Comparison of ENCODE assay signal across 1 cellular context in genomic region chr12:6962285-6963015, GRCh38.
TF ChIP-seq lines count a peak whose summit lies in the region.

No MANE protein-coding gene starts in this region.

TF ChIP-seq in GM12878, 131 proteins besides CTCF, POLR2A, EP300 and RAD21:
- peak; percentile 27; the same call in 1 of the 2 replicates for TF ChIP-seq NR2F1 (conservative IDR thresholded peaks at IDR 0.05)
- TF ChIP-seq EED (IDR thresholded peaks at IDR 0.05; ENCODE audit: low read depth): peak; percentile 9; the same call in 1 of the 2 replicates
- no peak for TF ChIP-seq CREB1 (IDR thresholded peaks at IDR 0.05; ENCODE audit: low read depth)
- TF ChIP-seq BHLHE40 (IDR thresholded peaks at IDR 0.05; ENCODE audit: borderline replicate concordance in 1 of 2, low read depth in 2 of 2, low read length in 1 of 2): no peak
- TF ChIP-seq CBX5 (IDR thresholded peaks at IDR 0.05; ENCODE audit: low read depth): no peak
- TF ChIP-seq SPI1 (IDR thresholded peaks at IDR 0.05; ENCODE audit: borderline replicate concordance, insufficient read depth, low read depth, low read length): no peak
- no peak for TF ChIP-seq ZNF622 (IDR thresholded peaks at IDR 0.05)
- TF ChIP-seq FOXM1 (IDR thresholded peaks at IDR 0.05; ENCODE audit: low read depth, low read length): no peak
- no peak for TF ChIP-seq POU2F2 (IDR thresholded peaks at IDR 0.05; ENCODE audit: borderline replicate concordance, low read depth, low read length)
- no peak for TF ChIP-seq PAX5 (IDR thresholded peaks at IDR 0.05; ENCODE audit: borderline replicate concordance, low read depth, low read length)
- no peak for TF ChIP-seq FOXK2 (IDR thresholded peaks at IDR 0.05)
- TF ChIP-seq, protein P1, sequence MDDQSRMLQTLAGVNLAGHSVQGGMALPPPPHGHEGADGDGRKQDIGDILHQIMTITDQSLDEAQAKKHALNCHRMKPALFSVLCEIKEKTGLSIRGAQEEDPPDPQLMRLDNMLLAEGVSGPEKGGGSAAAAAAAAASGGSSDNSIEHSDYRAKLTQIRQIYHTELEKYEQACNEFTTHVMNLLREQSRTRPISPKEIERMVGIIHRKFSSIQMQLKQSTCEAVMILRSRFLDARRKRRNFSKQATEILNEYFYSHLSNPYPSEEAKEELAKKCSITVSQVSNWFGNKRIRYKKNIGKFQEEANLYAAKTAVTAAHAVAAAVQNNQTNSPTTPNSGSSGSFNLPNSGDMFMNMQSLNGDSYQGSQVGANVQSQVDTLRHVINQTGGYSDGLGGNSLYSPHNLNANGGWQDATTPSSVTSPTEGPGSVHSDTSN (IDR thresholded peaks at IDR 0.05; ENCODE audit: insufficient replicate concordance, low read depth, low read length): peak; percentile 35
- TF ChIP-seq CHD4 (IDR thresholded peaks at IDR 0.05): no peak
- peak; percentile 22 for TF ChIP-seq BCL3 (IDR thresholded peaks at IDR 0.05; ENCODE audit: borderline replicate concordance, insufficient read depth, low read depth, low read length, poor library complexity, severe bottlenecking)
- TF ChIP-seq CHD2 (IDR thresholded peaks at IDR 0.05; ENCODE audit: borderline replicate concordance, low read depth, low read length): no peak
- TF ChIP-seq KLF5 (IDR thresholded peaks at IDR 0.05; ENCODE audit: partially characterized antibody): no peak
- TF ChIP-seq LARP7 (IDR thresholded peaks at IDR 0.05): 0 out of 2 replicates have a peak, but pooled peaks have one; percentile 18
- no peak for TF ChIP-seq TARDBP (IDR thresholded peaks at IDR 0.05; ENCODE audit: borderline replicate concordance)
- TF ChIP-seq USF2 (IDR thresholded peaks at IDR 0.05; ENCODE audit: borderline replicate concordance, low read depth, low read length): no peak
- TF ChIP-seq E4F1 (IDR thresholded peaks at IDR 0.05; ENCODE audit: borderline replicate concordance, partially characterized antibody): no peak
- TF ChIP-seq ZBED1 (IDR thresholded peaks at IDR 0.05; ENCODE audit: borderline replicate concordance): no peak; the same call in 1 of the 2 replicates
- TF ChIP-seq HDAC2 (IDR thresholded peaks at IDR 0.05): no peak
- no peak for TF ChIP-seq MYC (IDR thresholded peaks at IDR 0.05; ENCODE audit: insufficient read depth, insufficient read length, insufficient replicate concordance, low read length, severe bottlenecking)
- TF ChIP-seq, protein P2, sequence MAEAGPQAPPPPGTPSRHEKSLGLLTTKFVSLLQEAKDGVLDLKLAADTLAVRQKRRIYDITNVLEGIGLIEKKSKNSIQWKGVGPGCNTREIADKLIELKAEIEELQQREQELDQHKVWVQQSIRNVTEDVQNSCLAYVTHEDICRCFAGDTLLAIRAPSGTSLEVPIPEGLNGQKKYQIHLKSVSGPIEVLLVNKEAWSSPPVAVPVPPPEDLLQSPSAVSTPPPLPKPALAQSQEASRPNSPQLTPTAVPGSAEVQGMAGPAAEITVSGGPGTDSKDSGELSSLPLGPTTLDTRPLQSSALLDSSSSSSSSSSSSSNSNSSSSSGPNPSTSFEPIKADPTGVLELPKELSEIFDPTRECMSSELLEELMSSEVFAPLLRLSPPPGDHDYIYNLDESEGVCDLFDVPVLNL (IDR thresholded peaks at IDR 0.05; ENCODE audit: low read depth, low read length): no peak
- TF ChIP-seq BMI1 (IDR thresholded peaks at IDR 0.05; ENCODE audit: borderline replicate concordance): no peak
- no peak for TF ChIP-seq NBN (IDR thresholded peaks at IDR 0.05)
- TF ChIP-seq, protein P3, sequence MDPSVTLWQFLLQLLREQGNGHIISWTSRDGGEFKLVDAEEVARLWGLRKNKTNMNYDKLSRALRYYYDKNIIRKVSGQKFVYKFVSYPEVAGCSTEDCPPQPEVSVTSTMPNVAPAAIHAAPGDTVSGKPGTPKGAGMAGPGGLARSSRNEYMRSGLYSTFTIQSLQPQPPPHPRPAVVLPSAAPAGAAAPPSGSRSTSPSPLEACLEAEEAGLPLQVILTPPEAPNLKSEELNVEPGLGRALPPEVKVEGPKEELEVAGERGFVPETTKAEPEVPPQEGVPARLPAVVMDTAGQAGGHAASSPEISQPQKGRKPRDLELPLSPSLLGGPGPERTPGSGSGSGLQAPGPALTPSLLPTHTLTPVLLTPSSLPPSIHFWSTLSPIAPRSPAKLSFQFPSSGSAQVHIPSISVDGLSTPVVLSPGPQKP (IDR thresholded peaks at IDR 0.05; ENCODE audit: low read depth, low read length): no peak
- TF ChIP-seq POLR2AphosphoS2 (IDR thresholded peaks at IDR 0.05; ENCODE audit: low read depth, low read length): 0 out of 2 replicates have a peak, but pooled peaks have one; percentile 26
- TF ChIP-seq NR2C2 (IDR thresholded peaks at IDR 0.05; ENCODE audit: borderline replicate concordance, control insufficient read depth, insufficient read length, low read depth): no peak
- TF ChIP-seq, protein P4, sequence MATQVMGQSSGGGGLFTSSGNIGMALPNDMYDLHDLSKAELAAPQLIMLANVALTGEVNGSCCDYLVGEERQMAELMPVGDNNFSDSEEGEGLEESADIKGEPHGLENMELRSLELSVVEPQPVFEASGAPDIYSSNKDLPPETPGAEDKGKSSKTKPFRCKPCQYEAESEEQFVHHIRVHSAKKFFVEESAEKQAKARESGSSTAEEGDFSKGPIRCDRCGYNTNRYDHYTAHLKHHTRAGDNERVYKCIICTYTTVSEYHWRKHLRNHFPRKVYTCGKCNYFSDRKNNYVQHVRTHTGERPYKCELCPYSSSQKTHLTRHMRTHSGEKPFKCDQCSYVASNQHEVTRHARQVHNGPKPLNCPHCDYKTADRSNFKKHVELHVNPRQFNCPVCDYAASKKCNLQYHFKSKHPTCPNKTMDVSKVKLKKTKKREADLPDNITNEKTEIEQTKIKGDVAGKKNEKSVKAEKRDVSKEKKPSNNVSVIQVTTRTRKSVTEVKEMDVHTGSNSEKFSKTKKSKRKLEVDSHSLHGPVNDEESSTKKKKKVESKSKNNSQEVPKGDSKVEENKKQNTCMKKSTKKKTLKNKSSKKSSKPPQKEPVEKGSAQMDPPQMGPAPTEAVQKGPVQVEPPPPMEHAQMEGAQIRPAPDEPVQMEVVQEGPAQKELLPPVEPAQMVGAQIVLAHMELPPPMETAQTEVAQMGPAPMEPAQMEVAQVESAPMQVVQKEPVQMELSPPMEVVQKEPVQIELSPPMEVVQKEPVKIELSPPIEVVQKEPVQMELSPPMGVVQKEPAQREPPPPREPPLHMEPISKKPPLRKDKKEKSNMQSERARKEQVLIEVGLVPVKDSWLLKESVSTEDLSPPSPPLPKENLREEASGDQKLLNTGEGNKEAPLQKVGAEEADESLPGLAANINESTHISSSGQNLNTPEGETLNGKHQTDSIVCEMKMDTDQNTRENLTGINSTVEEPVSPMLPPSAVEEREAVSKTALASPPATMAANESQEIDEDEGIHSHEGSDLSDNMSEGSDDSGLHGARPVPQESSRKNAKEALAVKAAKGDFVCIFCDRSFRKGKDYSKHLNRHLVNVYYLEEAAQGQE (IDR thresholded peaks at IDR 0.05; ENCODE audit: low read depth, low read length): no peak
- no peak for TF ChIP-seq E2F8 (IDR thresholded peaks at IDR 0.05; ENCODE audit: low read depth, partially characterized antibody)
- no peak for TF ChIP-seq MEF2A (IDR thresholded peaks at IDR 0.05; ENCODE audit: insufficient read depth, low read depth, low read length)
- TF ChIP-seq, protein P5, sequence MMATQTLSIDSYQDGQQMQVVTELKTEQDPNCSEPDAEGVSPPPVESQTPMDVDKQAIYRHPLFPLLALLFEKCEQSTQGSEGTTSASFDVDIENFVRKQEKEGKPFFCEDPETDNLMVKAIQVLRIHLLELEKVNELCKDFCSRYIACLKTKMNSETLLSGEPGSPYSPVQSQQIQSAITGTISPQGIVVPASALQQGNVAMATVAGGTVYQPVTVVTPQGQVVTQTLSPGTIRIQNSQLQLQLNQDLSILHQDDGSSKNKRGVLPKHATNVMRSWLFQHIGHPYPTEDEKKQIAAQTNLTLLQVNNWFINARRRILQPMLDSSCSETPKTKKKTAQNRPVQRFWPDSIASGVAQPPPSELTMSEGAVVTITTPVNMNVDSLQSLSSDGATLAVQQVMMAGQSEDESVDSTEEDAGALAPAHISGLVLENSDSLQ (IDR thresholded peaks at IDR 0.05): no peak
- TF ChIP-seq POLR2AphosphoS5 (IDR thresholded peaks at IDR 0.05; ENCODE audit: low read length): peak; percentile 1; the same call in 1 of the 2 replicates
- TF ChIP-seq, protein P6, sequence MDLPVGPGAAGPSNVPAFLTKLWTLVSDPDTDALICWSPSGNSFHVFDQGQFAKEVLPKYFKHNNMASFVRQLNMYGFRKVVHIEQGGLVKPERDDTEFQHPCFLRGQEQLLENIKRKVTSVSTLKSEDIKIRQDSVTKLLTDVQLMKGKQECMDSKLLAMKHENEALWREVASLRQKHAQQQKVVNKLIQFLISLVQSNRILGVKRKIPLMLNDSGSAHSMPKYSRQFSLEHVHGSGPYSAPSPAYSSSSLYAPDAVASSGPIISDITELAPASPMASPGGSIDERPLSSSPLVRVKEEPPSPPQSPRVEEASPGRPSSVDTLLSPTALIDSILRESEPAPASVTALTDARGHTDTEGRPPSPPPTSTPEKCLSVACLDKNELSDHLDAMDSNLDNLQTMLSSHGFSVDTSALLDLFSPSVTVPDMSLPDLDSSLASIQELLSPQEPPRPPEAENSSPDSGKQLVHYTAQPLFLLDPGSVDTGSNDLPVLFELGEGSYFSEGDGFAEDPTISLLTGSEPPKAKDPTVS (IDR thresholded peaks at IDR 0.05; ENCODE audit: low read depth, low read length): no peak
- TF ChIP-seq TBL1XR1 (IDR thresholded peaks at IDR 0.05; ENCODE audit: low read depth, low read length): no peak
- TF ChIP-seq TCF3 (IDR thresholded peaks at IDR 0.05; ENCODE audit: borderline replicate concordance, insufficient read depth, low read depth, low read length): 0 out of 2 replicates have a peak, but pooled peaks have one; percentile 16
- no peak for TF ChIP-seq ZNF207 (IDR thresholded peaks at IDR 0.05; ENCODE audit: borderline replicate concordance)
